In the genomic region with DNA sequence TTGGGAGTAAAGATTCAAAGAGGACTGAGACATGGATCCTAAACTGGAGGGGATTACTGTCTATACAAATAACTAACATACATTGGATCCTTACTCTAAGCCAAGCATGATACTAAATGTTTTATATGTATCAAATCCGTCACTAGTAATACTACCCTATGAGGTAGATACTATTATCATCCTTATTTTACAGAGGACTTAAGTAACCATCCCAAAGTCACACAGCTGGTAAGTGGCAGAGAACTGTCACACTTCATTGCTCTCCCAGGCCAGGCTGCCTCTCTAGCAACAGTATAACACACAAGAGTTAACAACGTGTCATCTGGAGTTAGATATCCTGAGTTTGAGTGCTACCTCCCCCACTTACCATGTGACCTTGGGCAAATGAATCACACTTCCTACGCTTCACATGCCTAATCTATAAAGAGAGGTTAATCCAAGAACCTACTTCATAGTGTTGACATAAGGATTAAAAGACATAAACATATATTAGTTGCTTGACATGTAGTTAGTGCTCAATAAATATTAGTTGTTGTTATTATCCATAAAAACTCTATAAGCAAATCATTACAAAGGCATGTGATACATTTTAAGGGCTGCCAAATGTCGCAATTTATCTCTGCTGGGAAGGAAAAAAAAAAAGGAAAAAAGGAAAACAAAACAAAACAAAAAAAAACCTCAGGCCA, we compare ENCODE assay signal across 9 cellular contexts. TPM values are rescaled to one million over a fixed set of nuclear protein-coding genes. Genes with fewer than 3 reads are reported as not detected.
A peak's percentile ranks its signal among the peaks of the same experiment; 100 is the strongest.
DNase-seq lines count a peak whose midpoint lies in the region; ATAC-seq and TF ChIP-seq lines count a peak whose summit lies in the region.
"Had no signal": no experiment of that assay in that cellular context is flagged by ENCODE, and none has a peak within 500 bp of the region (broad histone marks: within the 10 kb centered on the region; RNA-seq: fewer than 3 reads in every experiment).

No MANE protein-coding gene starts in this region.

- no peaks in the 10 kb centered on the region for H3K9me3 Mint-ChIP-seq in activated naive CD8-positive, alpha-beta T cell treated with anti-CD3 and anti-CD28 coated beads, Interleukin-2, amount 50 U/mL, for 24 hours

- CTCF ChIA-PET in IMR-90 (lab: Yijun Ruan, JAX) = no interaction called here

- H3K14ac ChIP-seq in IMR-90 (replicated peaks; ENCODE audit: low read depth, low read length) = no peak overlapping the region

- H4K20me1 ChIP-seq in IMR-90 (ENCODE audit: insufficient read depth, low read length) = no peaks in the 10 kb centered on the region

- no peak overlapping the region for H2BK5ac ChIP-seq in IMR-90 (ENCODE audit: low read depth, low read length, poor library complexity, severe bottlenecking)

- no peak overlapping the region for H3K4ac ChIP-seq in IMR-90 (ENCODE audit: low read depth, low read length)

- H3K4me3 ChIP-seq in IMR-90 (ENCODE audit: insufficient read depth, low read depth, low read length) = no peak overlapping the region

- DNase-seq in Ammon's horn (ENCODE audit: low spot score) (peak; percentile 61), IMR-90 (peak; percentile 28), kidney tubule cell (ENCODE audit: low spot score) (peak; percentile 94), cortex of kidney (lab: John Stamatoyannopoulos, UW) (no peak)
- DNase-seq in activated naive CD8-positive, alpha-beta T cell treated with anti-CD3 and anti-CD28 coated beads, Interleukin-2, amount 50 U/mL, for 24 hours = no peak
- DNase-seq in central memory CD4-positive, alpha-beta T cell = no peak
- DNase-seq: islet precursor cell had no signal

- no peak overlapping the region for H3K27ac ChIP-seq in IMR-90 (ENCODE audit: insufficient read depth, low read length)

- H3K27me3 Mint-ChIP-seq in activated naive CD8-positive, alpha-beta T cell treated with anti-CD3 and anti-CD28 coated beads, Interleukin-2, amount 50 U/mL, for 24 hours = no peaks in the 10 kb centered on the region

- H3K27ac Mint-ChIP-seq in activated naive CD8-positive, alpha-beta T cell treated with anti-CD3 and anti-CD28 coated beads, Interleukin-2, amount 50 U/mL, for 24 hours = no peak overlapping the region

- H2AFZ ChIP-seq in IMR-90 (replicated peaks; ENCODE audit: low read length, poor library complexity) = no peak overlapping the region

- no peak overlapping the region for H4K8ac ChIP-seq in IMR-90 (ENCODE audit: low read depth in 2 of 2, low read length in 2 of 2)

- H2BK20ac ChIP-seq in IMR-90 (ENCODE audit: low read depth, low read length) = no peak overlapping the region

- no peak overlapping the region for H2AK9ac ChIP-seq in IMR-90 (replicated peaks; ENCODE audit: low read depth, low read length, poor library complexity)

- H2AK5ac ChIP-seq in IMR-90 (ENCODE audit: low read depth, low read length) = no peak overlapping the region

- H3K36me3 ChIP-seq in IMR-90 (ENCODE audit: control insufficient read depth, insufficient read depth, low read length) = no peaks in the 10 kb centered on the region

- no peak overlapping the region for H2BK15ac ChIP-seq in IMR-90 (ENCODE audit: low read depth, low read length)

- no peak overlapping the region for H2BK120ac ChIP-seq in IMR-90 (ENCODE audit: low read depth, low read length)

- TF ChIP-seq RAD21 in IMR-90 (IDR thresholded peaks at IDR 0.05; ENCODE audit: low read length) = no peak

- no peaks in the 10 kb centered on the region; the same call in 1 of the 2 replicates for H3K27me3 ChIP-seq in IMR-90 (ENCODE audit: control insufficient read depth, insufficient read depth, low read length)

- intact Hi-C loops in IMR-90 (cut with micrococcal nuclease) = no loop called here

- no peak overlapping the region for H3K9ac ChIP-seq in IMR-90 (ENCODE audit: low read depth, low read length)

- in situ Hi-C loops in IMR-90 (cut with MboI; ENCODE audit: low sequenced_read_pairs) = no loop called here

- BruUV-seq in IMR-90 (replicated peaks; lab: Mats Ljungman, UMichigan) = no TSS peak

- WGBS in IMR-90 (ENCODE audit: extremely low coverage in 2 of 2, insufficient read length in 1 of 2), 2 experiments = no CpG with 5 or more reads among the region's 4 CpGs

- H3K9me1 ChIP-seq in IMR-90 (ENCODE audit: insufficient read depth, low read length) = no peaks in the 10 kb centered on the region

- ATAC-seq in IMR-90 (ENCODE audit: low read depth) (peak; percentile 61), GM21381 (IDR thresholded peaks at IDR 0.05; ENCODE audit: unreplicated experiment) (no peak), GM21528 (IDR thresholded peaks at IDR 0.05; ENCODE audit: low FRiP score, unreplicated experiment) (no peak)
- peak; percentile 52 for ATAC-seq in activated naive CD8-positive, alpha-beta T cell treated with anti-CD3 and anti-CD28 coated beads, Interleukin-2, amount 50 U/mL, for 24 hours

- H3K9me3 ChIP-seq in IMR-90 (ENCODE audit: control insufficient read depth, insufficient read depth, low read length) = no peaks in the 10 kb centered on the region

- no peak overlapping the region for H3K18ac ChIP-seq in IMR-90 (ENCODE audit: low read depth, low read length)

- no peak overlapping the region for H3K4me2 ChIP-seq in IMR-90 (ENCODE audit: low read depth, low read length)

- H3K4me1 ChIP-seq in IMR-90 (ENCODE audit: control insufficient read depth, insufficient read depth, low read length) = no peaks in the 10 kb centered on the region

- no peak overlapping the region for H3K56ac ChIP-seq in IMR-90 (ENCODE audit: extremely low read depth, insufficient read depth, low read length)

- H3K79me1 ChIP-seq in IMR-90 (ENCODE audit: low read depth in 1 of 2, low read length in 2 of 2) = no peaks in the 10 kb centered on the region

- H3K23ac ChIP-seq in IMR-90 (ENCODE audit: low read depth, low read length) = no peak overlapping the region

- H4K91ac ChIP-seq in IMR-90 (ENCODE audit: insufficient read depth, low read depth, low read length) = no peak overlapping the region

- no peak overlapping the region for H3K4me3 Mint-ChIP-seq in activated naive CD8-positive, alpha-beta T cell treated with anti-CD3 and anti-CD28 coated beads, Interleukin-2, amount 50 U/mL, for 24 hours

- dilution Hi-C loops in IMR-90 (cut with HindIII; ENCODE audit: low sequenced_read_pairs, unreplicated experiment) = no loop called here

- POLR2A ChIA-PET in IMR-90 (lab: Charles Lee; ENCODE audit: unreplicated experiment) = no interaction called here

- H3K4me1 Mint-ChIP-seq in activated naive CD8-positive, alpha-beta T cell treated with anti-CD3 and anti-CD28 coated beads, Interleukin-2, amount 50 U/mL, for 24 hours = peaks cover 28% of the 10 kb centered on the region

- TF ChIP-seq POLR2A in IMR-90 (IDR thresholded peaks at IDR 0.05; ENCODE audit: low read depth, low read length) = no peak

- H4K5ac ChIP-seq in IMR-90 (ENCODE audit: low read depth, low read length) = no peak overlapping the region

- no peak for TF ChIP-seq CTCF in IMR-90 (conservative IDR thresholded peaks at IDR 0.05; ENCODE audit: low read depth, low read length)

- H3K36me3 Mint-ChIP-seq in activated naive CD8-positive, alpha-beta T cell treated with anti-CD3 and anti-CD28 coated beads, Interleukin-2, amount 50 U/mL, for 24 hours (ENCODE audit: low read depth) = no peaks in the 10 kb centered on the region

TF ChIP-seq in IMR-90, 13 proteins besides CTCF, POLR2A, EP300 and RAD21:
- TF ChIP-seq MXI1 (IDR thresholded peaks at IDR 0.05; ENCODE audit: borderline replicate concordance, low read depth, low read length) = no peak
- TF ChIP-seq CEBPB (IDR thresholded peaks at IDR 0.05; ENCODE audit: low read depth, low read length) = peak; percentile 13; the same call in 1 of the 2 replicates
- peak; percentile 60 for TF ChIP-seq USF2 (IDR thresholded peaks at IDR 0.05; ENCODE audit: low read depth, low read length)

RNA-seq across cellular contexts. Expression of gene SPON1, which starts 33.8 kb away (rescaled TPM):
- total RNA-seq in IMR-90 (2012; rRNA removed) = 0.56 and 0.72 TPM in 2 replicates
- polyA plus RNA-seq in IMR-90 (2012; rRNA removed) = 0.62 and 0.77 TPM in 2 replicates
- polyA plus RNA-seq in IMR-90 (2012; cell fraction: cytosol; rRNA removed) = 0.16 and 0.42 TPM in 2 replicates
- 0.28 and 0.37 TPM in 2 replicates for polyA plus RNA-seq in IMR-90 (2012; cell fraction: nucleus; rRNA removed; ENCODE audit: low replicate concordance)

Comparison
In these comparisons a context has a peak if more than half of its experiments do, and no peak if none do; other contexts are left out.
1. DNase-seq: peak in Ammon's horn (single experiment), IMR-90 (single experiment) and kidney tubule cell (single experiment); none in activated naive CD8-positive, alpha-beta T cell treated with anti-CD3 and anti-CD28 coated beads, Interleukin-2, amount 50 U/mL, for 24 hours (single experiment), central memory CD4-positive, alpha-beta T cell (single experiment) and cortex of kidney (single experiment).
2. ATAC-seq: peak in IMR-90 (single experiment) and activated naive CD8-positive, alpha-beta T cell treated with anti-CD3 and anti-CD28 coated beads, Interleukin-2, amount 50 U/mL, for 24 hours (single experiment); none in GM21381 (single experiment) and GM21528 (single experiment).